In the genomic region with DNA sequence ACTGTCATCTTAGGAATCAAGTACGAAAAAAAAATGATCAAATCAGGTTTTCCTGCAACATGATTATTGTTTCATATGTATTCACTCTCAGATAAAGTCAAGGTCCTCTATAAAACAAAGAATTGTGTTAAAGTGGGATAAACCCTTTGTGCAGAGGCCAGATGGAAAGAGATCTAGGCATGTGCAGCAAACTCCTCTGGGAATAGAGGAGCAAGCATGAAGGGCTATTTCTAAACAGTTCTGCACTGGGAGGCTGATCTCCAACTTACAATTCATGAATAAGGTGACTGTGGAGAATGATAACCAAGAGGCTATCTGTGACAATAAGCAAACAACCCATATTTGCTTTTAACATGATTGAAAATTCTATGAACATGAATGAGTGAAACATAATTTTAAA, we compare ENCODE assay signal across 18 cellular contexts.
DNase-seq lines count a peak whose midpoint lies in the region; ATAC-seq and TF ChIP-seq lines count a peak whose summit lies in the region.
"Had no signal": no experiment of that assay in that cellular context is flagged by ENCODE, and none has a peak within 500 bp of the region (broad histone marks: within the 10 kb centered on the region; RNA-seq: fewer than 3 reads in every experiment).

No MANE protein-coding gene starts in this region.

- DNase-seq in DMS153 (lab: John Stamatoyannopoulos, UW) = peak; percentile 54
- DNase-seq in NCI-H1694 (lab: John Stamatoyannopoulos, UW) = peak; percentile 40
- DNase-seq in NCI-H526 treated with DMSO at 0.1 percent for 48 hours (lab: John Stamatoyannopoulos, UW) = peak; percentile 25
- no peak for DNase-seq in EL
- DNase-seq in NCI-H510A treated with DMSO at 0.1 percent for 48 hours (lab: John Stamatoyannopoulos, UW) = no peak
- DNase-seq: activated CD4-positive, alpha-beta T cell treated with anti-CD3 and anti-CD28 coated beads, Interleukin-2, amount 50 U/mL, for 48 hours; activated naive CD4-positive, alpha-beta T cell treated with Interleukin-2 at 50 U/mL for 16 hours; activated T-cell treated with anti-CD3 and anti-CD28 coated beads for 4 hours; anterior cingulate cortex; HFFc6; naive B cell; NCI-H2029 treated with DMSO at 0.1 percent for 48 hours; stimulated activated CD4-positive, alpha-beta T cell treated with anti-CD3 and anti-CD28 coated beads, Interleukin-4, amount 100 ng/mL, for 4 hours; substantia nigra; T-cell had no signal

- H3K9me3 Mint-ChIP-seq in nephron = no peaks in the 10 kb centered on the region
- H3K9me3 Mint-ChIP-seq: HFFc6, naive B cell, T-cell had no signal

- no peaks in the 10 kb centered on the region for H3K27me3 Mint-ChIP-seq in nephron (ENCODE audit: low read depth)

- peak overlapping the region in 2 of 3 experiments; percentile 30 to 36 for H3K4me3 Mint-ChIP-seq in nephron
- H3K4me3 Mint-ChIP-seq: naive B cell, T-cell had no signal

- no peak for TF ChIP-seq CTCF in nephron (IDR thresholded peaks at IDR 0.05; ENCODE audit: unreplicated experiment in 3 of 3)

- H3K4me1 Mint-ChIP-seq in nephron = peaks cover 17% of the 10 kb centered on the region

- peaks cover 3% of the 10 kb centered on the region for H3K36me3 Mint-ChIP-seq in nephron (ENCODE audit: low read depth)
- H3K36me3 Mint-ChIP-seq: T-cell had no signal

- ATAC-seq in HG03521 (IDR thresholded peaks at IDR 0.05; ENCODE audit: unreplicated experiment) = no peak
- no peak for ATAC-seq in GM18519 (IDR thresholded peaks at IDR 0.05; ENCODE audit: low FRiP score, unreplicated experiment)
- ATAC-seq: T-cell had no signal

- peak overlapping the region in 1 of 3 experiments; percentile 12 for H3K27ac Mint-ChIP-seq in nephron
- H3K27ac Mint-ChIP-seq: HFFc6, naive B cell, T-cell had no signal

Comparison
In these comparisons a context has a peak if more than half of its experiments do, and no peak if none do; other contexts are left out.
1. DNase-seq: peak in DMS153 (single experiment), NCI-H1694 (single experiment) and NCI-H526 treated with DMSO at 0.1 percent for 48 hours (single experiment); none in EL (single experiment) and NCI-H510A treated with DMSO at 0.1 percent for 48 hours (single experiment).